ENCODE assay signal across 36 cellular contexts in genomic region chrX:153958605-153959004, GRCh38.
"Had no signal": no experiment of that assay in that cellular context is flagged by ENCODE, and none has a peak within 500 bp of the region (broad histone marks: within the 10 kb centered on the region; RNA-seq: fewer than 3 reads in every experiment).

No MANE protein-coding gene starts in this region.

- DNase-seq: activated B cell treated with CpG ODN at 0.5 μM for 24 hours; activated CD4-positive, alpha-beta memory T cell treated with anti-CD3 and anti-CD28 coated beads for 36 hours; activated CD4-positive, alpha-beta T cell treated with anti-CD3 and anti-CD28 coated beads for 4 hours; activated CD4-positive, alpha-beta T cell treated with anti-CD3 and anti-CD28 coated beads, Interleukin-2, amount 50 U/mL, for 1 hour; activated CD4-positive, CD25-positive, alpha-beta regulatory T cell treated with anti-CD3 and anti-CD28 coated beads, Interleukin-2, amount 50 U/mL, for 72 hours; activated CD8-positive, alpha-beta memory T cell treated with anti-CD3 and anti-CD28 coated beads, Interleukin-2, amount 50 U/mL, for 4 hours; activated naive CD4-positive, alpha-beta T cell treated with anti-CD3 and anti-CD28 coated beads, Interleukin-2, amount 10 ng/mL, durations not matched to agents 7 days and 5 days; activated naive CD8-positive, alpha-beta T cell treated with anti-CD3 and anti-CD28 coated beads, Interleukin-2, amount 50 U/mL, for 24 hours; activated T-cell treated with anti-CD3 and anti-CD28 coated beads for 4 hours; activated T-cell treated with anti-CD3 and anti-CD28 coated beads, Interleukin-2, amount 50 U/mL, for 4 hours; amniotic stem cell; brain microvascular endothelial cell; central memory CD4-positive, alpha-beta T cell; MM.1S; MV-4-11; NCI-H1092; NCI-H1417; NCI-H146; NCI-H187; NCI-H2029 treated with DMSO at 0.1 percent for 48 hours; NCI-H2107; NCI-H2171; NCI-H510A; NCI-H526; NCI-H748 treated with DMSO at 0.1 percent for 48 hours; NK-92 treated with Interleukin-12 subunit alpha and Interleukin-12 subunit beta, amount 100 ng/mL, for 24 hours; PC-9; Right ventricle myocardium superior; SW 1271; T-helper 1 cell; T-helper 2 cell; T-helper 9 cell had no signal

- H3K9ac ChIP-seq: KMS-11 had no signal

- H3K27me3 ChIP-seq: brain microvascular endothelial cell had no signal

- H3K4me3 ChIP-seq: PC-9 had no signal

- FAIRE-seq: RCC 7860 had no signal

- ATAC-seq: activated naive CD8-positive, alpha-beta T cell treated with anti-CD3 and anti-CD28 coated beads, Interleukin-2, amount 50 U/mL, for 24 hours; activated T-cell treated with anti-CD3 and anti-CD28 coated beads, Interleukin-2, amount 50 U/mL, for 4 hours had no signal

- H3K4me2 ChIP-seq: KMS-11, PC-9 had no signal

- H2AFZ ChIP-seq: PC-9 had no signal

- H3K27ac ChIP-seq: brain microvascular endothelial cell, KMS-11, PC-9, RWPE1, VCaP had no signal
